ENCODE assay signal across 1 cellular context in the genomic region with DNA sequence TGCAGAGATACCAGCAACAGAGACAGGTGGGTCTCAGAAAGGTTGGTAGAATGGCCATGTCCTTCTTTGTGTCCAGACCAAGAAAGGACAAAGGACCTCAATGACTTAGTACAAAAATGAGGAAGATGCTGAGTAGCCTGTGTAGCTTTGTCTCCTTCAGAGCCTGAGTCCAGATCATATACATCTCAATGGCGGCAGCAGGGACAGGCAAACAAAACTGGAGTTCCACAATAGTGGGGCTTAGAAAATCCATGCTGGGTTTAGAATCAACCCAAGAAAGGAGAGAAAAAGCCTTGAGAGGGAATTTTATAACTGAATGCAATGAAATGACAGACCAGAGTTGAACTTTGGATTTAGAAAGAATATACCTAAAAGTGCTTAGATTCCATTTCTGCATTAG.
TF ChIP-seq lines count a peak whose summit lies in the region.

No MANE protein-coding gene starts in this region.

TF ChIP-seq in H1, 55 proteins besides CTCF, POLR2A, EP300 and RAD21:
- TF ChIP-seq BRCA1 (IDR thresholded peaks at IDR 0.05; ENCODE audit: low read depth, low read length), result no peak
- no peak for TF ChIP-seq GABPA (IDR thresholded peaks at IDR 0.05; ENCODE audit: borderline replicate concordance, insufficient read depth, low read length)
- TF ChIP-seq ATF2 (IDR thresholded peaks at IDR 0.05; ENCODE audit: low read length), result no peak
- TF ChIP-seq CHD1 (IDR thresholded peaks at IDR 0.05; ENCODE audit: low read depth, low read length), result no peak
- TF ChIP-seq FOSL1 (IDR thresholded peaks at IDR 0.05; ENCODE audit: insufficient read depth, low read depth, low read length), result no peak
- TF ChIP-seq JUN (IDR thresholded peaks at IDR 0.05; ENCODE audit: low read depth, low read length), result no peak
- no peak for TF ChIP-seq NRF1 (IDR thresholded peaks at IDR 0.05; ENCODE audit: low read depth, low read length)
- no peak for TF ChIP-seq CBX5 (IDR thresholded peaks at IDR 0.05; ENCODE audit: low read depth, low read length)
- no peak for TF ChIP-seq SRF (IDR thresholded peaks at IDR 0.05; ENCODE audit: low read depth, low read length)
- TF ChIP-seq USF2 (IDR thresholded peaks at IDR 0.05; ENCODE audit: low read length), result no peak
- no peak for TF ChIP-seq GTF2F1 (IDR thresholded peaks at IDR 0.05; ENCODE audit: borderline replicate concordance, low read depth, low read length)
- no peak for TF ChIP-seq BACH1 (IDR thresholded peaks at IDR 0.05; ENCODE audit: low read length)
